Comparison of ENCODE assay signal across 23 cellular contexts in genomic region chr9:2729003-2729402, GRCh38. TPM values are rescaled to one million over a fixed set of nuclear protein-coding genes. Genes with fewer than 3 reads are reported as not detected.
DNase-seq lines count a peak whose midpoint lies in the region; ATAC-seq and TF ChIP-seq lines count a peak whose summit lies in the region.
"Had no signal": no experiment of that assay in that cellular context is flagged by ENCODE, and none has a peak within 500 bp of the region (broad histone marks: within the 10 kb centered on the region; RNA-seq: fewer than 3 reads in every experiment).

No MANE protein-coding gene starts in this region.

- no peak overlapping the region for H3K4me3 ChIP-seq in mammary epithelial cell (replicated peaks in 1 of 3; ENCODE audit: insufficient read depth in 1 of 3, low read depth in 2 of 3, low read length in 3 of 3)
- no peak overlapping the region for H3K4me3 ChIP-seq in CD8-positive, alpha-beta T cell (ENCODE audit: low read depth, low read length)
- H3K4me3 ChIP-seq: HAP-1, spleen, upper lobe of left lung had no signal

- no peak for ATAC-seq in CD8-positive, alpha-beta T cell
- ATAC-seq in GM19397 (IDR thresholded peaks at IDR 0.05; ENCODE audit: unreplicated experiment) (no peak), GM21381 (IDR thresholded peaks at IDR 0.05; ENCODE audit: unreplicated experiment) (no peak)
- ATAC-seq: natural killer cell treated with Interleukin-12 subunit alpha and Interleukin-12 subunit beta and Interleukin-15 and Interleukin-18, amount 100 ng/mL, for 72 hours had no signal

- H3K36me3 Mint-ChIP-seq in CD8-positive, alpha-beta T cell, result peaks cover 3% of the 10 kb centered on the region
- H3K36me3 Mint-ChIP-seq: natural killer cell treated with Interleukin-12 subunit alpha and Interleukin-12 subunit beta and Interleukin-15 and Interleukin-18, amount 100 ng/mL, for 72 hours had no signal

- intact Hi-C loops in mammary epithelial cell (cut with micrococcal nuclease), result loop anchor here (2.0 to 10.0 kb wide), 5 partner anchors 107 to 597 kb away; partner anchors contain the start of gene VLDLR
- intact Hi-C loops in CD8-positive, alpha-beta T cell (cut with DNase I, micrococcal nuclease), result loop anchor here in 1 of 2 experiments (10.0 kb wide), 1 partner anchor 594 kb away; no protein-coding TSS in a partner anchor

- no peak for TF ChIP-seq CTCF in mammary epithelial cell (conservative IDR thresholded peaks at IDR 0.05 in 1 of 2, IDR thresholded peaks at IDR 0.05 in 1 of 2; ENCODE audit: extremely low read depth in 1 of 2, insufficient read depth in 1 of 2, low read depth in 1 of 2, low read length in 2 of 2)
- no peak for TF ChIP-seq CTCF in CD8-positive, alpha-beta T cell (IDR thresholded peaks at IDR 0.05)

- dilution Hi-C loops in mammary epithelial cell (cut with HindIII; ENCODE audit: low sequenced_read_pairs), result no loop called here

- H3K4me3 Mint-ChIP-seq in CD8-positive, alpha-beta T cell, result no peak overlapping the region
- H3K4me3 Mint-ChIP-seq: natural killer cell treated with Interleukin-12 subunit alpha and Interleukin-12 subunit beta and Interleukin-15 and Interleukin-18, amount 100 ng/mL, for 72 hours had no signal

- 93% methylated on average over 5 of the region's 5 CpGs for WGBS in mammary epithelial cell (ENCODE audit: low coverage, missing lambda C conversion rate)

- in situ Hi-C loops in mammary epithelial cell (cut with MboI; ENCODE audit: low sequenced_read_pairs in 2 of 2), result no loop called here

- POLR2A ChIA-PET in CD8-positive, alpha-beta T cell (lab: Charles Lee), result no interaction called here

- no peaks in the 10 kb centered on the region for H3K27me3 Mint-ChIP-seq in CD8-positive, alpha-beta T cell (ENCODE audit: low read depth)
- H3K27me3 Mint-ChIP-seq: natural killer cell treated with Interleukin-12 subunit alpha and Interleukin-12 subunit beta and Interleukin-15 and Interleukin-18, amount 100 ng/mL, for 72 hours had no signal

- no peaks in the 10 kb centered on the region for H4K20me1 ChIP-seq in mammary epithelial cell (ENCODE audit: insufficient read depth, low read length)

- no TSS peak for BruUV-seq in mammary epithelial cell (replicated peaks; lab: Mats Ljungman, UMichigan)

- DNase-seq in ELR (ENCODE audit: low read depth), result peak; percentile 39
- peak; percentile 66 for DNase-seq in M059J (ENCODE audit: low read depth)
- DNase-seq in mammary epithelial cell, result peak; percentile 30
- peak; percentile 35 for DNase-seq in kidney tubule cell (ENCODE audit: low spot score)
- DNase-seq in CD8-positive, alpha-beta T cell, result no peak
- DNase-seq in NCI-H2029 treated with DMSO at 0.1 percent for 48 hours (lab: John Stamatoyannopoulos, UW), result no peak
- DNase-seq: activated CD4-positive, alpha-beta T cell treated with anti-CD3 and anti-CD28 coated beads, Interleukin-2, amount 50 U/mL, for 1 hour; activated CD8-positive, alpha-beta memory T cell treated with anti-CD3 and anti-CD28 coated beads, Interleukin-2, amount 50 U/mL, for 48 hours; activated gamma-delta T cell; kidney; NCI-H1105; NCI-H526 treated with DMSO at 0.1 percent for 48 hours; SHP77; spleen; upper lobe of left lung had no signal

- H3K4me2 ChIP-seq in mammary epithelial cell (ENCODE audit: insufficient read depth, low read depth, low read length), result no peak overlapping the region
- H3K4me2 ChIP-seq: KMS-11 had no signal

- H3K27ac Mint-ChIP-seq in CD8-positive, alpha-beta T cell, result no peak overlapping the region
- H3K27ac Mint-ChIP-seq: natural killer cell treated with Interleukin-12 subunit alpha and Interleukin-12 subunit beta and Interleukin-15 and Interleukin-18, amount 100 ng/mL, for 72 hours had no signal

- peaks cover 11% of the 10 kb centered on the region for H3K4me1 ChIP-seq in mammary epithelial cell (ENCODE audit: insufficient read depth, low read length)
- H3K4me1 ChIP-seq in CD8-positive, alpha-beta T cell (ENCODE audit: insufficient read depth, low read length), result no peaks in the 10 kb centered on the region

- no peaks in the 10 kb centered on the region for H3K4me1 Mint-ChIP-seq in CD8-positive, alpha-beta T cell (ENCODE audit: low read depth)

- H3K27ac ChIP-seq in mammary epithelial cell (ENCODE audit: insufficient read depth, low read depth, low read length), result no peak overlapping the region
- H3K27ac ChIP-seq in CD8-positive, alpha-beta T cell (ENCODE audit: low read depth, low read length), result no peak overlapping the region
- H3K27ac ChIP-seq: KMS-11, spleen, upper lobe of left lung had no signal

- H3K9me3 ChIP-seq in mammary epithelial cell (replicated peaks; ENCODE audit: insufficient read depth, low read length), result no peaks in the 10 kb centered on the region
- no peaks in the 10 kb centered on the region for H3K9me3 ChIP-seq in CD8-positive, alpha-beta T cell (ENCODE audit: low read length)
- H3K9me3 ChIP-seq: HAP-1, spleen, upper lobe of left lung had no signal

- no peaks in the 10 kb centered on the region for H3K36me3 ChIP-seq in mammary epithelial cell (ENCODE audit: insufficient read depth, low read length)
- no peaks in the 10 kb centered on the region for H3K36me3 ChIP-seq in CD8-positive, alpha-beta T cell (ENCODE audit: insufficient read depth, low read length)
- H3K36me3 ChIP-seq: HAP-1, spleen, upper lobe of left lung had no signal

- H3K27me3 ChIP-seq in mammary epithelial cell (ENCODE audit: insufficient read depth, low read length), result no peaks in the 10 kb centered on the region
- H3K27me3 ChIP-seq in CD8-positive, alpha-beta T cell (ENCODE audit: insufficient read depth, low read length), result no peaks in the 10 kb centered on the region
- H3K27me3 ChIP-seq: spleen, upper lobe of left lung had no signal

- CTCF ChIA-PET in mammary epithelial cell (lab: Charles Lee; ENCODE audit: low non-redundant PET), result interaction anchor here (0.6 kb wide), 1 partner anchor 46 kb away, joined by 5 read pairs; no protein-coding TSS in a partner anchor
- CTCF ChIA-PET in CD8-positive, alpha-beta T cell (lab: Charles Lee), result no interaction called here

- H3K9me3 Mint-ChIP-seq in CD8-positive, alpha-beta T cell, result no peaks in the 10 kb centered on the region
- H3K9me3 Mint-ChIP-seq: natural killer cell treated with Interleukin-12 subunit alpha and Interleukin-12 subunit beta and Interleukin-15 and Interleukin-18, amount 100 ng/mL, for 72 hours had no signal

- H3K9ac ChIP-seq in mammary epithelial cell (ENCODE audit: insufficient read depth, low read length), result no peak overlapping the region
- H3K9ac ChIP-seq: KMS-11 had no signal

- no peaks in the 10 kb centered on the region for H3K79me2 ChIP-seq in mammary epithelial cell (ENCODE audit: insufficient read depth, low read length)

- H2AFZ ChIP-seq in mammary epithelial cell (ENCODE audit: low read depth, low read length), result no peak overlapping the region

RNA-seq across cellular contexts. Expression of gene KCNV2, which starts 11.7 kb away (rescaled TPM):
- total RNA-seq in M059J (2014; rRNA removed; shearing (Covaris generic)), result not detected in 2 replicates
- not detected for total RNA-seq in mammary epithelial cell
- polyA plus RNA-seq in mammary epithelial cell, result not detected
- polyA minus RNA-seq in mammary epithelial cell, result not detected
- total RNA-seq in CD8-positive, alpha-beta T cell, result not detected
- total RNA-seq: fibroblast of villous mesenchyme; kidney; natural killer cell treated with Interleukin-12 subunit alpha and Interleukin-12 subunit beta and Interleukin-15 and Interleukin-18, amount 100 ng/mL, for 72 hours; pulmonary artery endothelial cell; spleen; T-helper 1 cell treated with Interleukin-12 subunit alpha and Interleukin-12 subunit beta and Interleukin-4 antibody, amounts not matched to agents 30 ng/mL and 1 ng/mL, for 36 hours; upper lobe of left lung had no signal
- polyA plus RNA-seq: spleen had no signal

Comparison
In these comparisons a context has a peak if more than half of its experiments do, and no peak if none do; other contexts are left out.
1. DNase-seq: peak in ELR (single experiment), M059J (single experiment), mammary epithelial cell (single experiment) and kidney tubule cell (single experiment); none in CD8-positive, alpha-beta T cell (0 of 7) and NCI-H2029 treated with DMSO at 0.1 percent for 48 hours (single experiment).